Comparison of ENCODE assay signal across 22 cellular contexts in the genomic region with DNA sequence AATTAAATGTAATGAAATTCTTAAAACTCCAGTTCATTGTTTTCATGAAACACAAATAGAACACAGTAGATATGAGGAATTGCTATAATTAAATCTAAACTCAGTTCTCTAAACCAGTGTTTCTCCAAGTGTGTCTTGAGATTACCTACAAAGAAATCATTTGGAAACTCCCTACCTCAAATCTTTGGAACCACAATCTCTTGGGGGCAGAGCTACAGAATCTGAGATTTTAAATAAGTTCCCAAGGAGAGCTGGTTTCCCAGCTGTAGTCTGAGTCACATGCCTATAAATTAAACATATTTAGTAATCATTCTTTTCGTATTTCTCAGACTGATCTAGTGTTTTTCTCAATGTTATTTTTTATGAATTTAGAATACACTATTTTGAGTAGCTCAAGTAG. TPM values are rescaled to one million over a fixed set of nuclear protein-coding genes. Genes with fewer than 3 reads are reported as not detected.
DNase-seq lines count a peak whose midpoint lies in the region; ATAC-seq and TF ChIP-seq lines count a peak whose summit lies in the region.
"Had no signal": no experiment of that assay in that cellular context is flagged by ENCODE, and none has a peak within 500 bp of the region (broad histone marks: within the 10 kb centered on the region; RNA-seq: fewer than 3 reads in every experiment).

No MANE protein-coding gene starts in this region.

- no peaks in the 10 kb centered on the region for H3K4me1 Mint-ChIP-seq in Calu3 (ENCODE audit: low read depth, unreplicated experiment)
- H3K4me1 Mint-ChIP-seq: brain had no signal

- no peak for ATAC-seq in HG03097 (IDR thresholded peaks at IDR 0.05; ENCODE audit: low FRiP score, unreplicated experiment)

- no TSS peak for BruUV-seq in Calu3 (replicated peaks; lab: Mats Ljungman, UMichigan)

- H3K36me3 Mint-ChIP-seq in Calu3 (ENCODE audit: insufficient read depth, unreplicated experiment), result no peaks in the 10 kb centered on the region
- H3K36me3 Mint-ChIP-seq: brain had no signal

- H3K4me3 Mint-ChIP-seq in Calu3 (ENCODE audit: low read depth, unreplicated experiment), result no peak overlapping the region
- H3K4me3 Mint-ChIP-seq: brain, nephron had no signal

- no peak overlapping the region for H3K27ac Mint-ChIP-seq in Calu3 (ENCODE audit: unreplicated experiment)
- H3K27ac Mint-ChIP-seq: brain had no signal

- DNase-seq in GM03348 (ENCODE audit: low spot score) (peak; percentile 43), RPMI7951 (ENCODE audit: low read depth) (peak; percentile 10), fibroblast of peridontal ligament (ENCODE audit: extremely low read depth) (peak; percentile 85), stromal cell of bone marrow (ENCODE audit: low read depth) (peak; percentile 44), Calu3 (no peak)
- no peak for DNase-seq in effector CD4-positive, alpha-beta T cell
- DNase-seq: activated CD4-positive, alpha-beta T cell treated with anti-CD3 and anti-CD28 coated beads, Interleukin-2, amount 50 U/mL, for 4 hours; activated naive CD4-positive, alpha-beta T cell treated with Interleukin-2 at 50 U/mL for 16 hours; DMS153; NCI-H2029 treated with DMSO at 0.1 percent for 48 hours; stimulated activated CD4-positive, alpha-beta T cell treated with anti-CD3 and anti-CD28 coated beads, Interleukin-4, amount 100 ng/mL, for 1 hour; WERI-Rb-1 had no signal

- H3K9me3 Mint-ChIP-seq in Calu3 (ENCODE audit: low read depth, unreplicated experiment), result no peaks in the 10 kb centered on the region

- CTCF ChIA-PET in Calu3 (lab: Charles Lee), result no interaction called here

- intact Hi-C loops in Calu3 (cut with micrococcal nuclease; ENCODE audit: unreplicated experiment), result no loop called here

- H3K27me3 Mint-ChIP-seq in Calu3 (ENCODE audit: unreplicated experiment), result no peaks in the 10 kb centered on the region
- H3K27me3 Mint-ChIP-seq: brain had no signal

- TF ChIP-seq CTCF in Calu3 (IDR thresholded peaks at IDR 0.05; ENCODE audit: unreplicated experiment), result no peak

RNA-seq across cellular contexts. Expression of gene ACTC1, which starts 17.0 kb away (rescaled TPM):
- total RNA-seq in RPMI7951 (2014; rRNA removed; shearing (Covaris generic)), result not detected in 2 replicates
- not detected in 2 replicates for total RNA-seq in Calu3 (2022)
- total RNA-seq: dermis microvascular lymphatic vessel endothelial cell; epithelial cell of proximal tubule; lung microvascular endothelial cell; T-helper 1 cell treated with Interleukin-12 subunit alpha and Interleukin-12 subunit beta and Interleukin-4 antibody, amounts not matched to agents 30 ng/mL and 1 ng/mL, for 36 hours had no signal

RNA-seq across cellular contexts. Expression of gene GJD2, which starts 57.6 kb away (rescaled TPM):
- total RNA-seq in RPMI7951 (2014; rRNA removed; shearing (Covaris generic)), result not detected in 2 replicates
- total RNA-seq in Calu3 (2022), result not detected in 2 replicates
- total RNA-seq: dermis microvascular lymphatic vessel endothelial cell; epithelial cell of proximal tubule; lung microvascular endothelial cell; NCI-H460; posterior vena cava; skeletal muscle tissue; T-helper 1 cell treated with Interleukin-12 subunit alpha and Interleukin-12 subunit beta and Interleukin-4 antibody, amounts not matched to agents 30 ng/mL and 1 ng/mL, for 36 hours had no signal

Comparison
In these comparisons a context has a peak if more than half of its experiments do, and no peak if none do; other contexts are left out.
1. DNase-seq: peak in GM03348 (single experiment), RPMI7951 (single experiment), fibroblast of peridontal ligament (single experiment) and stromal cell of bone marrow (single experiment); none in effector CD4-positive, alpha-beta T cell (single experiment) and Calu3 (single experiment).